Comparison of ENCODE assay signal across 1 cellular context in genomic region chr6:135251416-135251815, GRCh38.
A peak's percentile ranks its signal among the peaks of the same experiment; 100 is the strongest.
TF ChIP-seq lines count a peak whose summit lies in the region.

No MANE protein-coding gene starts in this region.

TF ChIP-seq in HepG2, 621 proteins besides CTCF, POLR2A, EP300 and RAD21 (continued from another document and continues in another):
- TF ChIP-seq, protein P1, sequence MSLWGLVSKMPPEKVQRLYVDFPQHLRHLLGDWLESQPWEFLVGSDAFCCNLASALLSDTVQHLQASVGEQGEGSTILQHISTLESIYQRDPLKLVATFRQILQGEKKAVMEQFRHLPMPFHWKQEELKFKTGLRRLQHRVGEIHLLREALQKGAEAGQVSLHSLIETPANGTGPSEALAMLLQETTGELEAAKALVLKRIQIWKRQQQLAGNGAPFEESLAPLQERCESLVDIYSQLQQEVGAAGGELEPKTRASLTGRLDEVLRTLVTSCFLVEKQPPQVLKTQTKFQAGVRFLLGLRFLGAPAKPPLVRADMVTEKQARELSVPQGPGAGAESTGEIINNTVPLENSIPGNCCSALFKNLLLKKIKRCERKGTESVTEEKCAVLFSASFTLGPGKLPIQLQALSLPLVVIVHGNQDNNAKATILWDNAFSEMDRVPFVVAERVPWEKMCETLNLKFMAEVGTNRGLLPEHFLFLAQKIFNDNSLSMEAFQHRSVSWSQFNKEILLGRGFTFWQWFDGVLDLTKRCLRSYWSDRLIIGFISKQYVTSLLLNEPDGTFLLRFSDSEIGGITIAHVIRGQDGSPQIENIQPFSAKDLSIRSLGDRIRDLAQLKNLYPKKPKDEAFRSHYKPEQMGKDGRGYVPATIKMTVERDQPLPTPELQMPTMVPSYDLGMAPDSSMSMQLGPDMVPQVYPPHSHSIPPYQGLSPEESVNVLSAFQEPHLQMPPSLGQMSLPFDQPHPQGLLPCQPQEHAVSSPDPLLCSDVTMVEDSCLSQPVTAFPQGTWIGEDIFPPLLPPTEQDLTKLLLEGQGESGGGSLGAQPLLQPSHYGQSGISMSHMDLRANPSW (CRISPR knock-in tag; IDR thresholded peaks at IDR 0.05; ENCODE audit: borderline replicate concordance) = no peak
- TF ChIP-seq PCBP1 (IDR thresholded peaks at IDR 0.05; ENCODE audit: borderline replicate concordance, low read depth, low read length) (no peak), KLF13 (CRISPR knock-in tag; IDR thresholded peaks at IDR 0.05) (no peak), ZKSCAN5 (CRISPR knock-in tag; IDR thresholded peaks at IDR 0.05) (no peak), PCBP2 (optimal IDR thresholded peaks at IDR 0.05; ENCODE audit: low read depth, low read length, poor library complexity, severe bottlenecking) (no peak), ZNF547 (CRISPR knock-in tag; IDR thresholded peaks at IDR 0.05) (no peak), SOX5 (CRISPR knock-in tag; IDR thresholded peaks at IDR 0.05; ENCODE audit: borderline replicate concordance) (peak; percentile 74), ZSCAN25 (CRISPR knock-in tag; IDR thresholded peaks at IDR 0.05) (no peak), BCL3 (CRISPR knock-in tag; IDR thresholded peaks at IDR 0.05) (no peak), MEIS2 (CRISPR knock-in tag; IDR thresholded peaks at IDR 0.05) (no peak), MXD3 (CRISPR knock-in tag; IDR thresholded peaks at IDR 0.05) (no peak), ZSCAN22 (CRISPR knock-in tag; IDR thresholded peaks at IDR 0.05) (no peak), ZNF768 (CRISPR knock-in tag; IDR thresholded peaks at IDR 0.05) (no peak), NCOA5 (CRISPR knock-in tag; IDR thresholded peaks at IDR 0.05) (no peak), FOSL1 (CRISPR knock-in tag; IDR thresholded peaks at IDR 0.05; ENCODE audit: borderline replicate concordance) (no peak), ZNF609 (CRISPR knock-in tag; IDR thresholded peaks at IDR 0.05; ENCODE audit: borderline replicate concordance) (peak; percentile 73; the same call in 1 of the 2 replicates), ZNF567 (CRISPR knock-in tag; IDR thresholded peaks at IDR 0.05; ENCODE audit: borderline replicate concordance) (no peak), ATF7-NPFF (CRISPR knock-in tag; IDR thresholded peaks at IDR 0.05; ENCODE audit: low read depth) (no peak), TFE3 (CRISPR knock-in tag; IDR thresholded peaks at IDR 0.05) (no peak), KLF16 (CRISPR knock-in tag; IDR thresholded peaks at IDR 0.05) (no peak), ZNF749 (CRISPR knock-in tag; IDR thresholded peaks at IDR 0.05; ENCODE audit: borderline replicate concordance) (no peak), ATF1 (CRISPR knock-in tag; IDR thresholded peaks at IDR 0.05) (no peak), GRHL1 (CRISPR knock-in tag; conservative IDR thresholded peaks at IDR 0.05) (no peak), ATF3 (CRISPR knock-in tag; IDR thresholded peaks at IDR 0.05) (no peak), HMG20B (CRISPR knock-in tag; conservative IDR thresholded peaks at IDR 0.05) (no peak; the same call in 1 of the 2 replicates)
- TF ChIP-seq, protein P2, sequence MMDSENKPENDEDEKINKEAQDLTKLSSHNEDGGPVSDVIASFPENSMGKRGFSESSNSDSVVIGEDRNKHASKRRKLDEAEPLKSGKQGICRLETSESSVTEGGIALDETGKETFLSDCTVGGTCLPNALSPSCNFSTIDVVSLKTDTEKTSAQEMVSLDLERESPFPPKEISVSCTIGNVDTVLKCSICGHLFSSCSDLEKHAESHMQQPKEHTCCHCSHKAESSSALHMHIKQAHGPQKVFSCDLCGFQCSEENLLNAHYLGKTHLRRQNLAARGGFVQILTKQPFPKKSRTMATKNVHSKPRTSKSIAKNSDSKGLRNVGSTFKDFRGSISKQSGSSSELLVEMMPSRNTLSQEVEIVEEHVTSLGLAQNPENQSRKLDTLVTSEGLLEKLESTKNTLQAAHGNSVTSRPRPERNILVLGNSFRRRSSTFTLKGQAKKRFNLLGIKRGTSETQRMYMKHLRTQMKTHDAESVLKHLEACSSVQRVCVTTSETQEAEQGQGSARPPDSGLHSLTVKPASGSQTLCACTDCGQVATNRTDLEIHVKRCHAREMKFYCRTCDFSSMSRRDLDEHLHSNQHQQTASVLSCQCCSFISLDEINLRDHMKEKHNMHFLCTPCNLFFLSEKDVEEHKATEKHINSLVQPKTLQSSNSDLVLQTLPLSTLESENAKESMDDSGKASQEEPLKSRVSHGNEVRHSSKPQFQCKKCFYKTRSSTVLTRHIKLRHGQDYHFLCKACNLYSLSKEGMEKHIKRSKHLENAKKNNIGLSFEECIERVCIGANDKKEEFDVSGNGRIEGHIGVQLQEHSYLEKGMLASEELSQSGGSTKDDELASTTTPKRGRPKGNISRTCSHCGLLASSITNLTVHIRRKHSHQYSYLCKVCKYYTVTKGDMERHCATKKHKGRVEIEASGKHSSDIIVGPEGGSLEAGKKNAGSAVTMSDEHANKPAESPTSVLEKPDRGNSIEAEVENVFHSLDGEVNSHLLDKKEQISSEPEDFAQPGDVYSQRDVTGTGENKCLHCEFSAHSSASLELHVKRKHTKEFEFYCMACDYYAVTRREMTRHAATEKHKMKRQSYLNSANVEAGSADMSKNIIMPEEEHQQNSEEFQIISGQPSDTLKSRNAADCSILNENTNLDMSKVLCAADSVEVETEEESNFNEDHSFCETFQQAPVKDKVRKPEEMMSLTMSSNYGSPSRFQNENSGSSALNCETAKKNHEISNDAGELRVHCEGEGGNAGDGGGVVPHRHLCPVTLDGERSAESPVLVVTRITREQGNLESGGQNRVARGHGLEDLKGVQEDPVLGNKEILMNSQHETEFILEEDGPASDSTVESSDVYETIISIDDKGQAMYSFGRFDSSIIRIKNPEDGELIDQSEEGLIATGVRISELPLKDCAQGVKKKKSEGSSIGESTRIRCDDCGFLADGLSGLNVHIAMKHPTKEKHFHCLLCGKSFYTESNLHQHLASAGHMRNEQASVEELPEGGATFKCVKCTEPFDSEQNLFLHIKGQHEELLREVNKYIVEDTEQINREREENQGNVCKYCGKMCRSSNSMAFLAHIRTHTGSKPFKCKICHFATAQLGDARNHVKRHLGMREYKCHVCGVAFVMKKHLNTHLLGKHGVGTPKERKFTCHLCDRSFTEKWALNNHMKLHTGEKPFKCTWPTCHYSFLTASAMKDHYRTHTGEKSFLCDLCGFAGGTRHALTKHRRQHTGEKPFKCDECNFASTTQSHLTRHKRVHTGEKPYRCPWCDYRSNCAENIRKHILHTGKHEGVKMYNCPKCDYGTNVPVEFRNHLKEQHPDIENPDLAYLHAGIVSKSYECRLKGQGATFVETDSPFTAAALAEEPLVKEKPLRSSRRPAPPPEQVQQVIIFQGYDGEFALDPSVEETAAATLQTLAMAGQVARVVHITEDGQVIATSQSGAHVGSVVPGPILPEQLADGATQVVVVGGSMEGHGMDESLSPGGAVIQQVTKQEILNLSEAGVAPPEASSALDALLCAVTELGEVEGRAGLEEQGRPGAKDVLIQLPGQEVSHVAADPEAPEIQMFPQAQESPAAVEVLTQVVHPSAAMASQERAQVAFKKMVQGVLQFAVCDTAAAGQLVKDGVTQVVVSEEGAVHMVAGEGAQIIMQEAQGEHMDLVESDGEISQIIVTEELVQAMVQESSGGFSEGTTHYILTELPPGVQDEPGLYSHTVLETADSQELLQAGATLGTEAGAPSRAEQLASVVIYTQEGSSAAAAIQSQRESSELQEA (CRISPR knock-in tag; IDR thresholded peaks at IDR 0.05; ENCODE audit: not compliant biosample characterization) = no peak
- TF ChIP-seq, protein P3, sequence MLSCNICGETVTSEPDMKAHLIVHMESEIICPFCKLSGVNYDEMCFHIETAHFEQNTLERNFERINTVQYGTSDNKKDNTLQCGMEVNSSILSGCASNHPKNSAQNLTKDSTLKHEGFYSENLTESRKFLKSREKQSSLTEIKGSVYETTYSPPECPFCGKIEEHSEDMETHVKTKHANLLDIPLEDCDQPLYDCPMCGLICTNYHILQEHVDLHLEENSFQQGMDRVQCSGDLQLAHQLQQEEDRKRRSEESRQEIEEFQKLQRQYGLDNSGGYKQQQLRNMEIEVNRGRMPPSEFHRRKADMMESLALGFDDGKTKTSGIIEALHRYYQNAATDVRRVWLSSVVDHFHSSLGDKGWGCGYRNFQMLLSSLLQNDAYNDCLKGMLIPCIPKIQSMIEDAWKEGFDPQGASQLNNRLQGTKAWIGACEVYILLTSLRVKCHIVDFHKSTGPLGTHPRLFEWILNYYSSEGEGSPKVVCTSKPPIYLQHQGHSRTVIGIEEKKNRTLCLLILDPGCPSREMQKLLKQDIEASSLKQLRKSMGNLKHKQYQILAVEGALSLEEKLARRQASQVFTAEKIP (CRISPR knock-in tag; IDR thresholded peaks at IDR 0.05; ENCODE audit: borderline replicate concordance) = no peak
- TF ChIP-seq, protein P4, sequence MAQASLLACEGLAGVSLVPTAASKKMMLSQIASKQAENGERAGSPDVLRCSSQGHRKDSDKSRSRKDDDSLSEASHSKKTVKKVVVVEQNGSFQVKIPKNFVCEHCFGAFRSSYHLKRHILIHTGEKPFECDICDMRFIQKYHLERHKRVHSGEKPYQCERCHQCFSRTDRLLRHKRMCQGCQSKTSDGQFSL (CRISPR knock-in tag; IDR thresholded peaks at IDR 0.05) = no peak
- TF ChIP-seq, protein P5, sequence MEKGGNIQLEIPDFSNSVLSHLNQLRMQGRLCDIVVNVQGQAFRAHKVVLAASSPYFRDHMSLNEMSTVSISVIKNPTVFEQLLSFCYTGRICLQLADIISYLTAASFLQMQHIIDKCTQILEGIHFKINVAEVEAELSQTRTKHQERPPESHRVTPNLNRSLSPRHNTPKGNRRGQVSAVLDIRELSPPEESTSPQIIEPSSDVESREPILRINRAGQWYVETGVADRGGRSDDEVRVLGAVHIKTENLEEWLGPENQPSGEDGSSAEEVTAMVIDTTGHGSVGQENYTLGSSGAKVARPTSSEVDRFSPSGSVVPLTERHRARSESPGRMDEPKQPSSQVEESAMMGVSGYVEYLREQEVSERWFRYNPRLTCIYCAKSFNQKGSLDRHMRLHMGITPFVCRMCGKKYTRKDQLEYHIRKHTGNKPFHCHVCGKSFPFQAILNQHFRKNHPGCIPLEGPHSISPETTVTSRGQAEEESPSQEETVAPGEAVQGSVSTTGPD (CRISPR knock-in tag; IDR thresholded peaks at IDR 0.05) = no peak
